ENCODE assay signal across 22 cellular contexts in genomic region chr16:21523411-21524067, GRCh38.
A peak's percentile ranks its signal among the peaks of the same experiment; 100 is the strongest.
DNase-seq lines count a peak whose midpoint lies in the region; TF ChIP-seq lines count a peak whose summit lies in the region.
"Had no signal": no experiment of that assay in that cellular context is flagged by ENCODE, and none has a peak within 500 bp of the region (broad histone marks: within the 10 kb centered on the region; RNA-seq: fewer than 3 reads in every experiment).

No MANE protein-coding gene starts in this region.

- POLR2A ChIA-PET in HEK293 (lab: Yijun Ruan, JAX) = no interaction called here

- no peak overlapping the region for H3K9ac ChIP-seq in neural progenitor cell

- no peaks in the 10 kb centered on the region for H3K9me3 Mint-ChIP-seq in T-helper 1 cell treated with Interleukin-12 subunit alpha and Interleukin-12 subunit beta and Interleukin-4 antibody, amounts not matched to agents 30 μg/mL and 1 μg/mL, for 36 hours
- H3K9me3 Mint-ChIP-seq in neural progenitor cell = no peaks in the 10 kb centered on the region
- H3K9me3 Mint-ChIP-seq: central memory CD8-positive, alpha-beta T cell; effector memory CD8-positive, alpha-beta T cell had no signal

- H3K27ac ChIP-seq in HEK293 (ENCODE audit: extremely low read depth, low read depth, low read length) = no peak overlapping the region
- peak overlapping the region in 54 of 59 donors; percentile 2 to 77 (median 38) for H3K27ac ChIP-seq in dorsolateral prefrontal cortex
- H3K27ac ChIP-seq in neural progenitor cell = no peak overlapping the region
- H3K27ac ChIP-seq: 22Rv1, neutrophil, upper lobe of right lung had no signal

- no peak overlapping the region for H2AFZ ChIP-seq in neural progenitor cell (replicated peaks)

- peak overlapping the region; percentile 21 for H3K4me3 Mint-ChIP-seq in T-helper 1 cell treated with Interleukin-12 subunit alpha and Interleukin-12 subunit beta and Interleukin-4 antibody, amounts not matched to agents 30 μg/mL and 1 μg/mL, for 36 hours
- H3K4me3 Mint-ChIP-seq in neural progenitor cell = no peak overlapping the region
- H3K4me3 Mint-ChIP-seq: central memory CD8-positive, alpha-beta T cell; effector memory CD8-positive, alpha-beta T cell had no signal

- peaks cover 3% of the 10 kb centered on the region for H3K4me1 Mint-ChIP-seq in T-helper 1 cell treated with Interleukin-12 subunit alpha and Interleukin-12 subunit beta and Interleukin-4 antibody, amounts not matched to agents 30 μg/mL and 1 μg/mL, for 36 hours (ENCODE audit: low read depth)
- H3K4me1 Mint-ChIP-seq in neural progenitor cell = peaks cover 34% of the 10 kb centered on the region

- H3K4me1 ChIP-seq in HEK293 (ENCODE audit: control insufficient read depth, insufficient read depth, low read length) = no peaks in the 10 kb centered on the region
- H3K4me1 ChIP-seq in neural progenitor cell = peaks cover 32% of the 10 kb centered on the region
- H3K4me1 ChIP-seq: upper lobe of right lung had no signal

- peaks cover 10% of the 10 kb centered on the region for H4K20me1 ChIP-seq in neural progenitor cell (ENCODE audit: low read depth)

- no peaks in the 10 kb centered on the region for H3K36me3 ChIP-seq in HEK293 (ENCODE audit: control insufficient read depth in 2 of 2, insufficient read depth in 1 of 2, low read length in 2 of 2)
- no peaks in the 10 kb centered on the region for H3K36me3 ChIP-seq in neural progenitor cell
- H3K36me3 ChIP-seq: neutrophil, upper lobe of right lung had no signal

- CTCF ChIA-PET in HEK293 (lab: Yijun Ruan, JAX) = no interaction called here

- H3K27ac Mint-ChIP-seq in T-helper 1 cell treated with Interleukin-12 subunit alpha and Interleukin-12 subunit beta and Interleukin-4 antibody, amounts not matched to agents 30 μg/mL and 1 μg/mL, for 36 hours = no peak overlapping the region
- no peak overlapping the region for H3K27ac Mint-ChIP-seq in neural progenitor cell
- H3K27ac Mint-ChIP-seq: effector memory CD8-positive, alpha-beta T cell had no signal

- H3K4me2 ChIP-seq in neural progenitor cell = no peak overlapping the region

- TF ChIP-seq CTCF in HEK293 (tag by site-specific recombination; IDR thresholded peaks at IDR 0.05) = no peak
- TF ChIP-seq CTCF in dorsolateral prefrontal cortex (IDR thresholded peaks at IDR 0.05 in 54 of 56, conservative IDR thresholded peaks at IDR 0.05 in 2 of 56; ENCODE audit: low read depth in 1 of 56, partially characterized antibody in 56 of 56) = no peak
- no peak for TF ChIP-seq CTCF in neural progenitor cell (IDR thresholded peaks at IDR 0.05)

- H3K9me3 ChIP-seq in HEK293 (ENCODE audit: control insufficient read depth, insufficient read depth, low read depth, low read length) (no peaks in the 10 kb centered on the region), neural progenitor cell (ENCODE audit: low read depth) (no peaks in the 10 kb centered on the region)
- H3K9me3 ChIP-seq: mucosa of descending colon, neutrophil, upper lobe of right lung had no signal

- H3F3A ChIP-seq in neural progenitor cell (ENCODE audit: low read depth) = peaks cover 52% of the 10 kb centered on the region

- DNase-seq in T-helper 1 cell (no peak), dorsolateral prefrontal cortex (peak in 9 of 10 donors; percentile 43 to 90 (median 84)), neural progenitor cell (ENCODE audit: low spot score) (peak; percentile 11), SW 1271 (lab: John Stamatoyannopoulos, UW) (no peak), NCI-H510A treated with DMSO at 0.1 percent for 48 hours (lab: John Stamatoyannopoulos, UW) (no peak), cerebellum (ENCODE audit: low spot score) (no peak)
- DNase-seq: activated CD4-positive, alpha-beta T cell treated with anti-CD3 and anti-CD28 coated beads, Interleukin-2, amount 50 U/mL, for 1 hour; activated effector memory CD4-positive, alpha-beta T cell treated with anti-CD3 and anti-CD28 coated beads, Interleukin-2, amount 50 U/mL, for 16 hours; AML-193; COR-L47; DND-41; effector memory CD8-positive, alpha-beta T cell; NCI-H1417; NCI-H2107; NCI-H510A; upper lobe of right lung had no signal

- intact Hi-C loops in dorsolateral prefrontal cortex (cut with DNase I) = loop anchor here in 1 of 2 donors (10.0 kb wide), 1 partner anchor 71 kb away; the partner anchor contains the start of gene METTL9

- no peaks in the 10 kb centered on the region for H3K27me3 ChIP-seq in dorsolateral prefrontal cortex
- H3K27me3 ChIP-seq in neural progenitor cell = no peaks in the 10 kb centered on the region
- H3K27me3 ChIP-seq: upper lobe of right lung had no signal

- H3K79me2 ChIP-seq in neural progenitor cell (ENCODE audit: low read depth) = peaks cover 16% of the 10 kb centered on the region

- H3K4me3 ChIP-seq in HEK293 (ENCODE audit: low read depth, low read length) (no peak overlapping the region), dorsolateral prefrontal cortex (peak overlapping the region in 1 of 59 donors; percentile 2), neural progenitor cell (no peak overlapping the region)
- H3K4me3 ChIP-seq: mucosa of descending colon, upper lobe of right lung had no signal

- peaks cover 1% of the 10 kb centered on the region for H3K36me3 Mint-ChIP-seq in T-helper 1 cell treated with Interleukin-12 subunit alpha and Interleukin-12 subunit beta and Interleukin-4 antibody, amounts not matched to agents 30 μg/mL and 1 μg/mL, for 36 hours (ENCODE audit: low read depth)
- H3K36me3 Mint-ChIP-seq in neural progenitor cell = peaks cover under 1% of the 10 kb centered on the region

- peaks cover 11% of the 10 kb centered on the region for H3K27me3 Mint-ChIP-seq in T-helper 1 cell treated with Interleukin-12 subunit alpha and Interleukin-12 subunit beta and Interleukin-4 antibody, amounts not matched to agents 30 μg/mL and 1 μg/mL, for 36 hours (ENCODE audit: low read depth)
- H3K27me3 Mint-ChIP-seq in neural progenitor cell (ENCODE audit: insufficient read depth, low read depth) = peaks cover 13% of the 10 kb centered on the region
- H3K27me3 Mint-ChIP-seq: central memory CD8-positive, alpha-beta T cell; effector memory CD8-positive, alpha-beta T cell had no signal

TF ChIP-seq in HEK293, 187 proteins besides CTCF, POLR2A, EP300 and RAD21:
- TF ChIP-seq EGR2 (tag by site-specific recombination; IDR thresholded peaks at IDR 0.05; ENCODE audit: low read depth) (peak; percentile 62; the same call in 1 of the 2 replicates), KLF10 (tag by site-specific recombination; IDR thresholded peaks at IDR 0.05) (no peak)

Comparison
In these comparisons a context has a peak if more than half of its experiments do, and no peak if none do; other contexts are left out.
1. DNase-seq: peak in dorsolateral prefrontal cortex (9 of 10) and neural progenitor cell (single experiment); none in T-helper 1 cell (0 of 5), SW 1271 (0 of 2), NCI-H510A treated with DMSO at 0.1 percent for 48 hours (single experiment) and cerebellum (single experiment).
2. H3K27ac ChIP-seq: peak in dorsolateral prefrontal cortex (54 of 59); none in HEK293 (single experiment) and neural progenitor cell (single experiment).